In the genomic region with DNA sequence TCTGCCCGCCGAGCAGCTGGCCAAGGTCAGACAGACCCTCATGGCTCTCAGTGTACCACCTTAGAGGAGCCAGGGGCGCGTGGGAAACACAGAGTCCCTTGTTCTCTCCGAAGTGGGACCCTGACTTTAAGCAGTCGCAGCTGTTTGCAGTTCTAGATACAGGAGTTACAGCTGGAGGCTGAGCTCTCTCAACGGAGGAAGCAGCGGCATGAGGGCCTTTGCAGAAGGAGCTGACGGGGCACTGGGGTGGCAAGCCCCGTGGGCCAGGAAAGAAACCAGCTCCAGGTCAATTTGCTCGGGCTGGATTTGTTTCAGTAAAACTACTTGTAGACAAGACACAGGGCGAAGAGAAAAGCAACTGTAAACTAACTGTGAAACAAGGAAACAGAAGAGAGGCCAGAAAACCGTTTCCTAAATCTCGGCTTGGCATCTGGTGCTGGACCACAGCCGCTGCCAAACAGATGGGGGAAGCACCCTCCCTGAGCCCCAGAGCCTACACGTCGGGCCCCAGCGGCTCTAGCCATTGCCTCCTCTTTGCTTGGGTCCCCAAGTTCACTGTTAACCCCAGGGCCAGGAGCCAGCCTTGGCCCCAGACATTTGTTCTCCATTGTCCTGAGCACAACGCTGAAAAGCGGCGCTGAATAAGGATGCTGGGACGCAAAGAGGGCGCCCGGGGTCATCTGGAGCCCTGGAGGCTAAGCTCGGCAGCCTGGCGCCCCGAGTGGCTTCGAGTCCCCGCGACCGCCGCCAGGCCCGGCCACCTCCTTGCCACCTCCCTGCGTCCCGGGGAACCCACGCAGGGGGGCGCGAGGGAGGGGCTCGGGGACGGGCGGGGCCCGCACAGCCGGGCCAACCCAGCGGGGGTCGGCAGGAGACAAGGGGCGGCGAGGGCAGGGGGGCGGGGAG, we compare ENCODE assay signal across 2 cellular contexts.
TF ChIP-seq lines count a peak whose summit lies in the region.

No MANE protein-coding gene starts in this region.

TF ChIP-seq in HEK293, 187 proteins besides CTCF, POLR2A, EP300 and RAD21 (continued from another document):
- TF ChIP-seq, protein P1, sequence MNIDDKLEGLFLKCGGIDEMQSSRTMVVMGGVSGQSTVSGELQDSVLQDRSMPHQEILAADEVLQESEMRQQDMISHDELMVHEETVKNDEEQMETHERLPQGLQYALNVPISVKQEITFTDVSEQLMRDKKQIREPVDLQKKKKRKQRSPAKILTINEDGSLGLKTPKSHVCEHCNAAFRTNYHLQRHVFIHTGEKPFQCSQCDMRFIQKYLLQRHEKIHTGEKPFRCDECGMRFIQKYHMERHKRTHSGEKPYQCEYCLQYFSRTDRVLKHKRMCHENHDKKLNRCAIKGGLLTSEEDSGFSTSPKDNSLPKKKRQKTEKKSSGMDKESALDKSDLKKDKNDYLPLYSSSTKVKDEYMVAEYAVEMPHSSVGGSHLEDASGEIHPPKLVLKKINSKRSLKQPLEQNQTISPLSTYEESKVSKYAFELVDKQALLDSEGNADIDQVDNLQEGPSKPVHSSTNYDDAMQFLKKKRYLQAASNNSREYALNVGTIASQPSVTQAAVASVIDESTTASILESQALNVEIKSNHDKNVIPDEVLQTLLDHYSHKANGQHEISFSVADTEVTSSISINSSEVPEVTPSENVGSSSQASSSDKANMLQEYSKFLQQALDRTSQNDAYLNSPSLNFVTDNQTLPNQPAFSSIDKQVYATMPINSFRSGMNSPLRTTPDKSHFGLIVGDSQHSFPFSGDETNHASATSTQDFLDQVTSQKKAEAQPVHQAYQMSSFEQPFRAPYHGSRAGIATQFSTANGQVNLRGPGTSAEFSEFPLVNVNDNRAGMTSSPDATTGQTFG (tag by site-specific recombination; IDR thresholded peaks at IDR 0.05; ENCODE audit: borderline replicate concordance), result no peak
- TF ChIP-seq, protein P2, sequence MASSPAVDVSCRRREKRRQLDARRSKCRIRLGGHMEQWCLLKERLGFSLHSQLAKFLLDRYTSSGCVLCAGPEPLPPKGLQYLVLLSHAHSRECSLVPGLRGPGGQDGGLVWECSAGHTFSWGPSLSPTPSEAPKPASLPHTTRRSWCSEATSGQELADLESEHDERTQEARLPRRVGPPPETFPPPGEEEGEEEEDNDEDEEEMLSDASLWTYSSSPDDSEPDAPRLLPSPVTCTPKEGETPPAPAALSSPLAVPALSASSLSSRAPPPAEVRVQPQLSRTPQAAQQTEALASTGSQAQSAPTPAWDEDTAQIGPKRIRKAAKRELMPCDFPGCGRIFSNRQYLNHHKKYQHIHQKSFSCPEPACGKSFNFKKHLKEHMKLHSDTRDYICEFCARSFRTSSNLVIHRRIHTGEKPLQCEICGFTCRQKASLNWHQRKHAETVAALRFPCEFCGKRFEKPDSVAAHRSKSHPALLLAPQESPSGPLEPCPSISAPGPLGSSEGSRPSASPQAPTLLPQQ (tag by site-specific recombination; IDR thresholded peaks at IDR 0.05), result 0 out of 2 replicates have a peak, but pooled peaks have one; percentile 21
- TF ChIP-seq ZBTB8A (tag by site-specific recombination; IDR thresholded peaks at IDR 0.05) (peak; percentile 42; the same call in 1 of the 2 replicates), ZFHX2 (tag by site-specific recombination; conservative IDR thresholded peaks at IDR 0.05) (peak; percentile 15; the same call in 1 of the 2 replicates), ZIC2 (tag by site-specific recombination; IDR thresholded peaks at IDR 0.05) (peak; percentile 56), GLIS1 (tag by site-specific recombination; IDR thresholded peaks at IDR 0.05) (peak; percentile 73), KLF1 (tag by site-specific recombination; IDR thresholded peaks at IDR 0.05) (0 out of 2 replicates have a peak, but pooled peaks have one; percentile 39), ZFP41 (tag by site-specific recombination; IDR thresholded peaks at IDR 0.05; ENCODE audit: borderline replicate concordance) (no peak)

TF ChIP-seq in K562, 482 proteins besides CTCF, POLR2A, EP300 and RAD21 (continues in another document):
- TF ChIP-seq, protein P3, sequence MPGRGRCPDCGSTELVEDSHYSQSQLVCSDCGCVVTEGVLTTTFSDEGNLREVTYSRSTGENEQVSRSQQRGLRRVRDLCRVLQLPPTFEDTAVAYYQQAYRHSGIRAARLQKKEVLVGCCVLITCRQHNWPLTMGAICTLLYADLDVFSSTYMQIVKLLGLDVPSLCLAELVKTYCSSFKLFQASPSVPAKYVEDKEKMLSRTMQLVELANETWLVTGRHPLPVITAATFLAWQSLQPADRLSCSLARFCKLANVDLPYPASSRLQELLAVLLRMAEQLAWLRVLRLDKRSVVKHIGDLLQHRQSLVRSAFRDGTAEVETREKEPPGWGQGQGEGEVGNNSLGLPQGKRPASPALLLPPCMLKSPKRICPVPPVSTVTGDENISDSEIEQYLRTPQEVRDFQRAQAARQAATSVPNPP (IDR thresholded peaks at IDR 0.05; ENCODE audit: borderline replicate concordance, insufficient read depth, insufficient read length), result no peak
- TF ChIP-seq, protein P4, sequence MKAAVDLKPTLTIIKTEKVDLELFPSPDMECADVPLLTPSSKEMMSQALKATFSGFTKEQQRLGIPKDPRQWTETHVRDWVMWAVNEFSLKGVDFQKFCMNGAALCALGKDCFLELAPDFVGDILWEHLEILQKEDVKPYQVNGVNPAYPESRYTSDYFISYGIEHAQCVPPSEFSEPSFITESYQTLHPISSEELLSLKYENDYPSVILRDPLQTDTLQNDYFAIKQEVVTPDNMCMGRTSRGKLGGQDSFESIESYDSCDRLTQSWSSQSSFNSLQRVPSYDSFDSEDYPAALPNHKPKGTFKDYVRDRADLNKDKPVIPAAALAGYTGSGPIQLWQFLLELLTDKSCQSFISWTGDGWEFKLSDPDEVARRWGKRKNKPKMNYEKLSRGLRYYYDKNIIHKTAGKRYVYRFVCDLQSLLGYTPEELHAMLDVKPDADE (conservative IDR thresholded peaks at IDR 0.05; ENCODE audit: control insufficient read depth, low read depth, low read length), result no peak
- TF ChIP-seq CHD1 (IDR thresholded peaks at IDR 0.05; ENCODE audit: low read length), result no peak
- TF ChIP-seq, protein P5, sequence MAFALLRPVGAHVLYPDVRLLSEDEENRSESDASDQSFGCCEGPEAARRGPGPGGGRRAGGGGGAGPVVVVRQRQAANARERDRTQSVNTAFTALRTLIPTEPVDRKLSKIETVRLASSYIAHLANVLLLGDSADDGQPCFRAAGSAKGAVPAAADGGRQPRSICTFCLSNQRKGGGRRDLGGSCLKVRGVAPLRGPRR (CRISPR knock-in tag; IDR thresholded peaks at IDR 0.05), result no peak
- TF ChIP-seq CXXC5 (CRISPR knock-in tag; IDR thresholded peaks at IDR 0.05), result 0 out of 2 replicates have a peak, but pooled peaks have one; percentile 1
- no peak for TF ChIP-seq SNIP1 (IDR thresholded peaks at IDR 0.05; ENCODE audit: low read depth)
- TF ChIP-seq U2AF2 (optimal IDR thresholded peaks at IDR 0.05; ENCODE audit: low read depth, low read length), result no peak
- TF ChIP-seq NFATC3 (IDR thresholded peaks at IDR 0.05), result no peak
- TF ChIP-seq STAG1 (CRISPR knock-in tag; IDR thresholded peaks at IDR 0.05; ENCODE audit: borderline replicate concordance), result no peak
- TF ChIP-seq SMARCC2 (IDR thresholded peaks at IDR 0.05; ENCODE audit: low read depth), result no peak
- TF ChIP-seq, protein P6, sequence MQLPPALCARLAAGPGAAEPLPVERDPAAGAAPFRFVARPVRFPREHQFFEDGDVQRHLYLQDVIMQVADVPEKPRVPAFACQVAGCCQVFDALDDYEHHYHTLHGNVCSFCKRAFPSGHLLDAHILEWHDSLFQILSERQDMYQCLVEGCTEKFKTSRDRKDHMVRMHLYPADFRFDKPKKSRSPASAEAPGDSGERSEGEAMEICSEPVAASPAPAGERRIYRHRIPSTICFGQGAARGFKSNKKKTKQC (CRISPR knock-in tag; IDR thresholded peaks at IDR 0.05), result 0 out of 2 replicates have a peak, but pooled peaks have one; percentile 23
- no peak for TF ChIP-seq PTRF (tag; IDR thresholded peaks at IDR 0.05)
- TF ChIP-seq, protein P7, sequence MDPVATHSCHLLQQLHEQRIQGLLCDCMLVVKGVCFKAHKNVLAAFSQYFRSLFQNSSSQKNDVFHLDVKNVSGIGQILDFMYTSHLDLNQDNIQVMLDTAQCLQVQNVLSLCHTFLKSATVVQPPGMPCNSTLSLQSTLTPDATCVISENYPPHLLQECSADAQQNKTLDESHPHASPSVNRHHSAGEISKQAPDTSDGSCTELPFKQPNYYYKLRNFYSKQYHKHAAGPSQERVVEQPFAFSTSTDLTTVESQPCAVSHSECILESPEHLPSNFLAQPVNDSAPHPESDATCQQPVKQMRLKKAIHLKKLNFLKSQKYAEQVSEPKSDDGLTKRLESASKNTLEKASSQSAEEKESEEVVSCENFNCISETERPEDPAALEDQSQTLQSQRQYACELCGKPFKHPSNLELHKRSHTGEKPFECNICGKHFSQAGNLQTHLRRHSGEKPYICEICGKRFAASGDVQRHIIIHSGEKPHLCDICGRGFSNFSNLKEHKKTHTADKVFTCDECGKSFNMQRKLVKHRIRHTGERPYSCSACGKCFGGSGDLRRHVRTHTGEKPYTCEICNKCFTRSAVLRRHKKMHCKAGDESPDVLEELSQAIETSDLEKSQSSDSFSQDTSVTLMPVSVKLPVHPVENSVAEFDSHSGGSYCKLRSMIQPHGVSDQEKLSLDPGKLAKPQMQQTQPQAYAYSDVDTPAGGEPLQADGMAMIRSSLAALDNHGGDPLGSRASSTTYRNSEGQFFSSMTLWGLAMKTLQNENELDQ (CRISPR knock-in tag; IDR thresholded peaks at IDR 0.05; ENCODE audit: borderline replicate concordance), result no peak
- TF ChIP-seq, protein P8, sequence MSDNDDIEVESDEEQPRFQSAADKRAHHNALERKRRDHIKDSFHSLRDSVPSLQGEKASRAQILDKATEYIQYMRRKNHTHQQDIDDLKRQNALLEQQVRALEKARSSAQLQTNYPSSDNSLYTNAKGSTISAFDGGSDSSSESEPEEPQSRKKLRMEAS (CRISPR knock-in tag; IDR thresholded peaks at IDR 0.05), result 0 out of 2 replicates have a peak, but pooled peaks have one; percentile 28
- TF ChIP-seq RBBP5 (IDR thresholded peaks at IDR 0.05; ENCODE audit: borderline replicate concordance, insufficient read depth, low read length, poor library complexity, severe bottlenecking), result peak; percentile 2
- no peak for TF ChIP-seq MED1 (CRISPR knock-in tag; IDR thresholded peaks at IDR 0.05; ENCODE audit: borderline replicate concordance)
- TF ChIP-seq FUS (optimal IDR thresholded peaks at IDR 0.05; ENCODE audit: low read depth, low read length), result no peak
- no peak for TF ChIP-seq PTTG1 (tag; IDR thresholded peaks at IDR 0.05; ENCODE audit: low read depth)
- TF ChIP-seq GATA2 (CRISPR knock-in tag; IDR thresholded peaks at IDR 0.05), result no peak
- TF ChIP-seq, protein P9, sequence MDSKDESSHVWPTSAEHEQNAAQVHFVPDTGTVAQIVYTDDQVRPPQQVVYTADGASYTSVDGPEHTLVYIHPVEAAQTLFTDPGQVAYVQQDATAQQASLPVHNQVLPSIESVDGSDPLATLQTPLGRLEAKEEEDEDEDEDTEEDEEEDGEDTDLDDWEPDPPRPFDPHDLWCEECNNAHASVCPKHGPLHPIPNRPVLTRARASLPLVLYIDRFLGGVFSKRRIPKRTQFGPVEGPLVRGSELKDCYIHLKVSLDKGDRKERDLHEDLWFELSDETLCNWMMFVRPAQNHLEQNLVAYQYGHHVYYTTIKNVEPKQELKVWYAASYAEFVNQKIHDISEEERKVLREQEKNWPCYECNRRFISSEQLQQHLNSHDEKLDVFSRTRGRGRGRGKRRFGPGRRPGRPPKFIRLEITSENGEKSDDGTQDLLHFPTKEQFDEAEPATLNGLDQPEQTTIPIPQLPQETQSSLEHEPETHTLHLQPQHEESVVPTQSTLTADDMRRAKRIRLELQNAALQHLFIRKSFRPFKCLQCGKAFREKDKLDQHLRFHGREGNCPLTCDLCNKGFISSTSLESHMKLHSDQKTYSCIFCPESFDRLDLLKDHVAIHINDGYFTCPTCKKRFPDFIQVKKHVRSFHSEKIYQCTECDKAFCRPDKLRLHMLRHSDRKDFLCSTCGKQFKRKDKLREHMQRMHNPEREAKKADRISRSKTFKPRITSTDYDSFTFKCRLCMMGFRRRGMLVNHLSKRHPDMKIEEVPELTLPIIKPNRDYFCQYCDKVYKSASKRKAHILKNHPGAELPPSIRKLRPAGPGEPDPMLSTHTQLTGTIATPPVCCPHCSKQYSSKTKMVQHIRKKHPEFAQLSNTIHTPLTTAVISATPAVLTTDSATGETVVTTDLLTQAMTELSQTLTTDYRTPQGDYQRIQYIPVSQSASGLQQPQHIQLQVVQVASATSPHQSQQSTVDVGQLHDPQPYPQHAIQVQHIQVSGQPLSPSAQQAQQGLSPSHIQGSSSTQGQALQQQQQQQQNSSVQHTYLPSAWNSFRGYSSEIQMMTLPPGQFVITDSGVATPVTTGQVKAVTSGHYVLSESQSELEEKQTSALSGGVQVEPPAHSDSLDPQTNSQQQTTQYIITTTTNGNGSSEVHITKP (IDR thresholded peaks at IDR 0.05; ENCODE audit: partially characterized antibody), result no peak
- TF ChIP-seq, protein P10, sequence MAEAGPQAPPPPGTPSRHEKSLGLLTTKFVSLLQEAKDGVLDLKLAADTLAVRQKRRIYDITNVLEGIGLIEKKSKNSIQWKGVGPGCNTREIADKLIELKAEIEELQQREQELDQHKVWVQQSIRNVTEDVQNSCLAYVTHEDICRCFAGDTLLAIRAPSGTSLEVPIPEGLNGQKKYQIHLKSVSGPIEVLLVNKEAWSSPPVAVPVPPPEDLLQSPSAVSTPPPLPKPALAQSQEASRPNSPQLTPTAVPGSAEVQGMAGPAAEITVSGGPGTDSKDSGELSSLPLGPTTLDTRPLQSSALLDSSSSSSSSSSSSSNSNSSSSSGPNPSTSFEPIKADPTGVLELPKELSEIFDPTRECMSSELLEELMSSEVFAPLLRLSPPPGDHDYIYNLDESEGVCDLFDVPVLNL (CRISPR knock-in tag; IDR thresholded peaks at IDR 0.05; ENCODE audit: low read depth), result no peak
- TF ChIP-seq TBP (optimal IDR thresholded peaks at IDR 0.05; ENCODE audit: low read depth, low read length), result no peak
- no peak for TF ChIP-seq ZNF133 (CRISPR knock-in tag; IDR thresholded peaks at IDR 0.05)
- TF ChIP-seq, protein P11, sequence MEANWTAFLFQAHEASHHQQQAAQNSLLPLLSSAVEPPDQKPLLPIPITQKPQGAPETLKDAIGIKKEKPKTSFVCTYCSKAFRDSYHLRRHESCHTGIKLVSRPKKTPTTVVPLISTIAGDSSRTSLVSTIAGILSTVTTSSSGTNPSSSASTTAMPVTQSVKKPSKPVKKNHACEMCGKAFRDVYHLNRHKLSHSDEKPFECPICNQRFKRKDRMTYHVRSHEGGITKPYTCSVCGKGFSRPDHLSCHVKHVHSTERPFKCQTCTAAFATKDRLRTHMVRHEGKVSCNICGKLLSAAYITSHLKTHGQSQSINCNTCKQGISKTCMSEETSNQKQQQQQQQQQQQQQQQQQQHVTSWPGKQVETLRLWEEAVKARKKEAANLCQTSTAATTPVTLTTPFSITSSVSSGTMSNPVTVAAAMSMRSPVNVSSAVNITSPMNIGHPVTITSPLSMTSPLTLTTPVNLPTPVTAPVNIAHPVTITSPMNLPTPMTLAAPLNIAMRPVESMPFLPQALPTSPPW (CRISPR knock-in tag; IDR thresholded peaks at IDR 0.05), result no peak
- TF ChIP-seq, protein P12, sequence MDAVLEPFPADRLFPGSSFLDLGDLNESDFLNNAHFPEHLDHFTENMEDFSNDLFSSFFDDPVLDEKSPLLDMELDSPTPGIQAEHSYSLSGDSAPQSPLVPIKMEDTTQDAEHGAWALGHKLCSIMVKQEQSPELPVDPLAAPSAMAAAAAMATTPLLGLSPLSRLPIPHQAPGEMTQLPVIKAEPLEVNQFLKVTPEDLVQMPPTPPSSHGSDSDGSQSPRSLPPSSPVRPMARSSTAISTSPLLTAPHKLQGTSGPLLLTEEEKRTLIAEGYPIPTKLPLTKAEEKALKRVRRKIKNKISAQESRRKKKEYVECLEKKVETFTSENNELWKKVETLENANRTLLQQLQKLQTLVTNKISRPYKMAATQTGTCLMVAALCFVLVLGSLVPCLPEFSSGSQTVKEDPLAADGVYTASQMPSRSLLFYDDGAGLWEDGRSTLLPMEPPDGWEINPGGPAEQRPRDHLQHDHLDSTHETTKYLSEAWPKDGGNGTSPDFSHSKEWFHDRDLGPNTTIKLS (IDR thresholded peaks at IDR 0.05; ENCODE audit: borderline replicate concordance, low read depth), result no peak
